23 cellular contexts compared by ENCODE assay signal in genomic region chr3:30696901-30697300, GRCh38.
DNase-seq lines count a peak whose midpoint lies in the region; ATAC-seq, FAIRE-seq and TF ChIP-seq lines count a peak whose summit lies in the region.
"Had no signal": no experiment of that assay in that cellular context is flagged by ENCODE, and none has a peak within 500 bp of the region (broad histone marks: within the 10 kb centered on the region; RNA-seq: fewer than 3 reads in every experiment).

No MANE protein-coding gene starts in this region.

- no peak for TF ChIP-seq CTCF in brain (conservative IDR thresholded peaks at IDR 0.05)
- TF ChIP-seq CTCF in psoas muscle (IDR thresholded peaks at IDR 0.05): no peak

- no peak for FAIRE-seq in H54 (lab: Jason Lieb, UNC)
- FAIRE-seq: bronchial epithelial cell had no signal

- POLR2A ChIA-PET in CD8-positive, alpha-beta memory T cell (lab: Charles Lee): interaction anchor here (0.6 kb wide), 1 partner anchor 18 kb away, joined by 5 read pairs; no protein-coding TSS in a partner anchor

- no peak overlapping the region for H3K27ac ChIP-seq in CD8-positive, alpha-beta memory T cell (ENCODE audit: low read depth, low read length)
- H3K27ac ChIP-seq in psoas muscle: peak overlapping the region; percentile 19
- H3K27ac ChIP-seq: BLaER1 treated with 17β-estradiol and CSF1 and Interleukin-3, amounts not matched to agents 10 nM and 100 nM; SJSA1; vagina; VCaP had no signal

- WGBS in psoas muscle, 3 donors: 26 to 32% (median 31%) methylated on average over 2 of the region's 2 CpGs

- no peak overlapping the region for H3K4me3 ChIP-seq in CD8-positive, alpha-beta memory T cell (ENCODE audit: low read length)
- no peak overlapping the region for H3K4me3 ChIP-seq in psoas muscle
- H3K4me3 ChIP-seq: adrenal gland; BLaER1 treated with 17β-estradiol and CSF1 and Interleukin-3, amounts not matched to agents 10 nM and 100 nM; HAP-1; SJSA1; vagina had no signal

- H3K27me3 Mint-ChIP-seq in activated naive CD4-positive, alpha-beta T cell treated with anti-CD3 and anti-CD28 coated beads, Interleukin-2, amount 50 U/mL, for 24 hours: no peaks in the 10 kb centered on the region
- H3K27me3 Mint-ChIP-seq in CD8-positive, alpha-beta memory T cell: no peaks in the 10 kb centered on the region
- peaks cover 8% of the 10 kb centered on the region for H3K27me3 Mint-ChIP-seq in brain
- H3K27me3 Mint-ChIP-seq: activated CD4-positive, alpha-beta memory T cell treated with anti-CD3 and anti-CD28 coated beads, Interleukin-2, amount 10 ng/mL, durations not matched to agents 7 days and 5 days had no signal

- no peaks in the 10 kb centered on the region for H3K9me3 Mint-ChIP-seq in activated naive CD4-positive, alpha-beta T cell treated with anti-CD3 and anti-CD28 coated beads, Interleukin-2, amount 50 U/mL, for 24 hours
- no peaks in the 10 kb centered on the region for H3K9me3 Mint-ChIP-seq in CD8-positive, alpha-beta memory T cell
- H3K9me3 Mint-ChIP-seq in brain: no peaks in the 10 kb centered on the region
- H3K9me3 Mint-ChIP-seq: activated CD4-positive, alpha-beta memory T cell treated with anti-CD3 and anti-CD28 coated beads, Interleukin-2, amount 10 ng/mL, durations not matched to agents 7 days and 5 days; endodermal cell had no signal

- H3K4me3 Mint-ChIP-seq in activated naive CD4-positive, alpha-beta T cell treated with anti-CD3 and anti-CD28 coated beads, Interleukin-2, amount 50 U/mL, for 24 hours: no peak overlapping the region
- H3K4me3 Mint-ChIP-seq in CD8-positive, alpha-beta memory T cell: no peak overlapping the region
- no peak overlapping the region for H3K4me3 Mint-ChIP-seq in brain
- H3K4me3 Mint-ChIP-seq: activated CD4-positive, alpha-beta memory T cell treated with anti-CD3 and anti-CD28 coated beads, Interleukin-2, amount 10 ng/mL, durations not matched to agents 7 days and 5 days; endodermal cell had no signal

- H3K27ac Mint-ChIP-seq in activated naive CD4-positive, alpha-beta T cell treated with anti-CD3 and anti-CD28 coated beads, Interleukin-2, amount 50 U/mL, for 24 hours: peak overlapping the region; percentile 85
- H3K27ac Mint-ChIP-seq in CD8-positive, alpha-beta memory T cell: peak overlapping the region in 6 of 8 donors; percentile 17 to 61 (median 32)
- H3K27ac Mint-ChIP-seq in brain: peak overlapping the region in 3 of 5 experiments; percentile 11 to 51 (median 27)
- H3K27ac Mint-ChIP-seq: activated CD4-positive, alpha-beta memory T cell treated with anti-CD3 and anti-CD28 coated beads, Interleukin-2, amount 10 ng/mL, durations not matched to agents 7 days and 5 days; endodermal cell had no signal

- peak in 1 of 4 donors; percentile 45 for ATAC-seq in psoas muscle
- ATAC-seq: Panc1 had no signal

- H3K36me3 ChIP-seq in CD8-positive, alpha-beta memory T cell (ENCODE audit: insufficient read depth, low read length): peaks cover 17% of the 10 kb centered on the region
- H3K36me3 ChIP-seq in psoas muscle (ENCODE audit: insufficient read depth in 1 of 2, low read depth in 1 of 2): peaks cover 3 to 21% of the 10 kb centered on the region in 2 donors

- no peak for TF ChIP-seq POLR2A in H54 (IDR thresholded peaks at IDR 0.05; ENCODE audit: low read depth, low read length)

- no peaks in the 10 kb centered on the region for H3K27me3 ChIP-seq in CD8-positive, alpha-beta memory T cell (ENCODE audit: insufficient read depth, low read length, poor library complexity, severe bottlenecking)
- no peaks in the 10 kb centered on the region for H3K27me3 ChIP-seq in psoas muscle (ENCODE audit: insufficient read depth in 3 of 3, low read length in 2 of 3)
- H3K27me3 ChIP-seq: adrenal gland; BLaER1 treated with 17β-estradiol and CSF1 and Interleukin-3, amounts not matched to agents 10 nM and 100 nM; SJSA1; vagina had no signal

- H3K9me3 ChIP-seq in CD8-positive, alpha-beta memory T cell (ENCODE audit: low read length): no peaks in the 10 kb centered on the region
- H3K9me3 ChIP-seq in psoas muscle: no peaks in the 10 kb centered on the region
- H3K9me3 ChIP-seq: adrenal gland, HAP-1, SJSA1, vagina had no signal

- DNase-seq in activated naive CD4-positive, alpha-beta T cell treated with Interleukin-2 at 50 U/mL for 16 hours: no peak
- no peak for DNase-seq in CD8-positive, alpha-beta memory T cell
- DNase-seq in psoas muscle: no peak
- no peak for DNase-seq in activated CD4-positive, alpha-beta T cell treated with anti-CD3 and anti-CD28 coated beads for 4 hours
- DNase-seq in H54 (ENCODE audit: insufficient read length, low spot score): no peak
- no peak for DNase-seq in activated CD4-positive, alpha-beta T cell treated with anti-CD3 and anti-CD28 coated beads, Interleukin-2, amount 50 U/mL, for 48 hours
- DNase-seq: activated CD4-positive, alpha-beta memory T cell treated with anti-CD3 and anti-CD28 coated beads, Interleukin-2, amount 10 ng/mL, durations not matched to agents 7 days and 5 days; cortex of kidney; endodermal cell; IMR-90; kidney glomerular epithelial cell; NCI-H2081 treated with DMSO at 0.1 percent for 48 hours; T-helper 2 cell had no signal

- intact Hi-C loops in psoas muscle (cut with DNase I): loop anchor here (2.0 to 10.0 kb wide), 3 partner anchors 492 to 652 kb away; no protein-coding TSS in a partner anchor

- H3K36me3 Mint-ChIP-seq in activated naive CD4-positive, alpha-beta T cell treated with anti-CD3 and anti-CD28 coated beads, Interleukin-2, amount 50 U/mL, for 24 hours: peaks cover 43% of the 10 kb centered on the region
- peaks cover 7 to 74% (median 30%) of the 10 kb centered on the region in 3 donors for H3K36me3 Mint-ChIP-seq in CD8-positive, alpha-beta memory T cell
- peaks cover 5% of the 10 kb centered on the region for H3K36me3 Mint-ChIP-seq in brain

- CTCF ChIA-PET in CD8-positive, alpha-beta memory T cell (lab: Charles Lee): interaction anchor here (0.9 to 3.2 kb wide), 2 partner anchors 55 to 498 kb away, joined by 3 to 8 read pairs; no protein-coding TSS in a partner anchor

- H3K4me1 Mint-ChIP-seq in activated naive CD4-positive, alpha-beta T cell treated with anti-CD3 and anti-CD28 coated beads, Interleukin-2, amount 50 U/mL, for 24 hours: peaks cover 67% of the 10 kb centered on the region
- peaks cover 25 to 49% (median 47%) of the 10 kb centered on the region in 3 donors for H3K4me1 Mint-ChIP-seq in CD8-positive, alpha-beta memory T cell
- peaks cover 33% of the 10 kb centered on the region for H3K4me1 Mint-ChIP-seq in brain

- peaks cover 15% of the 10 kb centered on the region for H3K4me1 ChIP-seq in CD8-positive, alpha-beta memory T cell (ENCODE audit: insufficient read depth, low read length)
- H3K4me1 ChIP-seq in psoas muscle: peaks cover 35% of the 10 kb centered on the region

Comparison
In these comparisons a context has a peak if more than half of its experiments do, and no peak if none do; other contexts are left out.
1. H3K27ac Mint-ChIP-seq: peak in every context shown above with its lines; median percentile 85 in activated naive CD4-positive, alpha-beta T cell treated with anti-CD3 and anti-CD28 coated beads, Interleukin-2, amount 50 U/mL, for 24 hours; 32 in CD8-positive, alpha-beta memory T cell; 27 in brain.